In the genomic region with DNA sequence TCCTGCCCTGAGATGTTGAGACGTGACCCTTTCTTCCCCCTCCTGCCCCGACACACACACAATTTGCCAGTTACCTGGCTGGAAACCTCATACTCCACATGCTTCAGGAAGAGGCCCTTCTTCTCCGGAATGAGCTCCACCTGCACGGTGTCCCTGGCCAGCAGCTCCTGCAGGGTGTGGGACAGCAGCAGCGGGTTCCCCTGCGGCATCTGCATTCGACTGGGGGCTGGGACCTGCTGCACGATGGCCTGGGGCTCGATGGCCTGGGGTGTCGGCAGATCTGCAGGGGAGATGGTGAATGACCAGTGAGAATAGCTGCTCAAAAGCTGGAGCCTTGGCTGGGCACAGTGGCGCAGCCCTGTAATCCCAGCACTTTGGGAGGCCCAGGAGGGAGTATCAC, we compare ENCODE assay signal across 23 cellular contexts. TPM values are rescaled to one million over a fixed set of nuclear protein-coding genes. Genes with fewer than 3 reads are reported as not detected.
A peak's percentile ranks its signal among the peaks of the same experiment; 100 is the strongest.
DNase-seq lines count a peak whose midpoint lies in the region; ATAC-seq, FAIRE-seq and TF ChIP-seq lines count a peak whose summit lies in the region.
"Had no signal": no experiment of that assay in that cellular context is flagged by ENCODE, and none has a peak within 500 bp of the region (broad histone marks: within the 10 kb centered on the region; RNA-seq: fewer than 3 reads in every experiment).

No MANE protein-coding gene starts in this region.

- DNase-seq in activated CD8-positive, alpha-beta T cell treated with anti-CD3 and anti-CD28 coated beads, Interleukin-2, amount 10 ng/mL, durations not matched to agents 7 days and 5 days: no peak
- DNase-seq in activated CD8-positive, alpha-beta T cell treated with anti-CD3 and anti-CD28 coated beads for 36 hours: no peak
- no peak for DNase-seq in WTC11 (ENCODE audit: low spot score)
- no peak for DNase-seq in neural progenitor cell (ENCODE audit: low spot score)
- DNase-seq in urothelium cell line (ENCODE audit: low spot score): no peak
- DNase-seq in hepatic stellate cell (ENCODE audit: low spot score): no peak
- no peak for DNase-seq in NCI-H2196 treated with DMSO at 0.1 percent for 48 hours (lab: John Stamatoyannopoulos, UW; ENCODE audit: unreplicated experiment)
- DNase-seq: GOT3, NCI-H1092, NCI-H1417 treated with DMSO at 0.1 percent for 48 hours, NCI-H1694 treated with DMSO at 0.1 percent for 48 hours, NCI-H2081, NCI-H226, NCI-H510A treated with DMSO at 0.1 percent for 48 hours, NCI-H748 treated with DMSO at 0.1 percent for 48 hours, SJCRH30 had no signal

- H3K36me3 ChIP-seq in neural progenitor cell: no peaks in the 10 kb centered on the region
- H3K36me3 ChIP-seq: SJCRH30 had no signal

- ATAC-seq in activated CD8-positive, alpha-beta T cell treated with anti-CD3 and anti-CD28 coated beads, Interleukin-2, amount 10 ng/mL, durations not matched to agents 7 days and 5 days: no peak
- ATAC-seq in activated CD8-positive, alpha-beta T cell treated with anti-CD3 and anti-CD28 coated beads for 36 hours: no peak
- ATAC-seq in WTC11 (no peak), HG03342 (IDR thresholded peaks at IDR 0.05; ENCODE audit: unreplicated experiment) (no peak)
- ATAC-seq: HCT116, SK-N-SH treated with all-trans-retinoic acid at 6 μM for 48 hours had no signal

- no peaks in the 10 kb centered on the region for H3K27me3 Mint-ChIP-seq in activated CD8-positive, alpha-beta T cell treated with anti-CD3 and anti-CD28 coated beads, Interleukin-2, amount 10 ng/mL, durations not matched to agents 7 days and 5 days (ENCODE audit: low read depth)
- H3K27me3 Mint-ChIP-seq in activated CD8-positive, alpha-beta T cell treated with anti-CD3 and anti-CD28 coated beads for 36 hours: no peaks in the 10 kb centered on the region
- H3K27me3 Mint-ChIP-seq in WTC11 (ENCODE audit: low read depth): no peaks in the 10 kb centered on the region
- peaks cover 3% of the 10 kb centered on the region for H3K27me3 Mint-ChIP-seq in neural progenitor cell (ENCODE audit: insufficient read depth, low read depth)

- TF ChIP-seq CTCF in activated CD8-positive, alpha-beta T cell treated with anti-CD3 and anti-CD28 coated beads for 36 hours (IDR thresholded peaks at IDR 0.05): no peak
- TF ChIP-seq CTCF in WTC11 (IDR thresholded peaks at IDR 0.05) (no peak), neural progenitor cell (IDR thresholded peaks at IDR 0.05) (no peak)

- no peaks in the 10 kb centered on the region for H3K27me3 ChIP-seq in neural progenitor cell
- H3K27me3 ChIP-seq: SJCRH30 had no signal

- H3F3A ChIP-seq in neural progenitor cell (ENCODE audit: low read depth): no peaks in the 10 kb centered on the region

- peaks cover 6% of the 10 kb centered on the region for H3K4me1 ChIP-seq in neural progenitor cell

- H3K9me3 ChIP-seq in neural progenitor cell (ENCODE audit: low read depth): no peaks in the 10 kb centered on the region
- H3K9me3 ChIP-seq: SJCRH30 had no signal

- peaks cover 6% of the 10 kb centered on the region for H3K4me1 Mint-ChIP-seq in activated CD8-positive, alpha-beta T cell treated with anti-CD3 and anti-CD28 coated beads, Interleukin-2, amount 10 ng/mL, durations not matched to agents 7 days and 5 days (ENCODE audit: low read depth)
- no peaks in the 10 kb centered on the region for H3K4me1 Mint-ChIP-seq in activated CD8-positive, alpha-beta T cell treated with anti-CD3 and anti-CD28 coated beads for 36 hours (ENCODE audit: low read depth)
- H3K4me1 Mint-ChIP-seq in WTC11 (peaks cover 12% of the 10 kb centered on the region), neural progenitor cell (peaks cover 33% of the 10 kb centered on the region)

- H4K20me1 ChIP-seq in neural progenitor cell (ENCODE audit: low read depth): peaks cover 13% of the 10 kb centered on the region

- H3K4me3 Mint-ChIP-seq in activated CD8-positive, alpha-beta T cell treated with anti-CD3 and anti-CD28 coated beads, Interleukin-2, amount 10 ng/mL, durations not matched to agents 7 days and 5 days: no peak overlapping the region
- H3K4me3 Mint-ChIP-seq in activated CD8-positive, alpha-beta T cell treated with anti-CD3 and anti-CD28 coated beads for 36 hours: no peak overlapping the region
- no peak overlapping the region for H3K4me3 Mint-ChIP-seq in WTC11
- H3K4me3 Mint-ChIP-seq in neural progenitor cell: no peak overlapping the region

- intact Hi-C loops in activated CD8-positive, alpha-beta T cell treated with anti-CD3 and anti-CD28 coated beads for 36 hours (cut with micrococcal nuclease): no loop called here

- POLR2A ChIA-PET in activated CD8-positive, alpha-beta T cell treated with anti-CD3 and anti-CD28 coated beads, Interleukin-2, amount 10 ng/mL, durations not matched to agents 7 days and 5 days (lab: Charles Lee): no interaction called here
- POLR2A ChIA-PET in activated CD8-positive, alpha-beta T cell treated with anti-CD3 and anti-CD28 coated beads for 36 hours (lab: Charles Lee): no interaction called here
- POLR2A ChIA-PET in WTC11 (lab: Charles Lee): no interaction called here

- peaks cover 2% of the 10 kb centered on the region for H3K36me3 Mint-ChIP-seq in activated CD8-positive, alpha-beta T cell treated with anti-CD3 and anti-CD28 coated beads, Interleukin-2, amount 10 ng/mL, durations not matched to agents 7 days and 5 days (ENCODE audit: low read depth)
- H3K36me3 Mint-ChIP-seq in activated CD8-positive, alpha-beta T cell treated with anti-CD3 and anti-CD28 coated beads for 36 hours (ENCODE audit: low read depth): peaks cover 3% of the 10 kb centered on the region
- peaks cover 6% of the 10 kb centered on the region; the same call in 1 of the 2 replicates for H3K36me3 Mint-ChIP-seq in WTC11
- no peaks in the 10 kb centered on the region for H3K36me3 Mint-ChIP-seq in neural progenitor cell

- no peak overlapping the region for H3K9ac ChIP-seq in neural progenitor cell

- CTCF ChIA-PET in activated CD8-positive, alpha-beta T cell treated with anti-CD3 and anti-CD28 coated beads, Interleukin-2, amount 10 ng/mL, durations not matched to agents 7 days and 5 days (lab: Charles Lee): no interaction called here
- CTCF ChIA-PET in activated CD8-positive, alpha-beta T cell treated with anti-CD3 and anti-CD28 coated beads for 36 hours (lab: Charles Lee): no interaction called here
- CTCF ChIA-PET in WTC11 (lab: Charles Lee): no interaction called here

- H3K4me3 ChIP-seq in neural progenitor cell: no peak overlapping the region
- H3K4me3 ChIP-seq: SJCRH30 had no signal

- H3K9me3 Mint-ChIP-seq in activated CD8-positive, alpha-beta T cell treated with anti-CD3 and anti-CD28 coated beads, Interleukin-2, amount 10 ng/mL, durations not matched to agents 7 days and 5 days (ENCODE audit: insufficient read depth): no peaks in the 10 kb centered on the region
- H3K9me3 Mint-ChIP-seq in activated CD8-positive, alpha-beta T cell treated with anti-CD3 and anti-CD28 coated beads for 36 hours: no peaks in the 10 kb centered on the region
- H3K9me3 Mint-ChIP-seq in WTC11 (no peaks in the 10 kb centered on the region), neural progenitor cell (no peaks in the 10 kb centered on the region)

- peak overlapping the region; percentile 52 for H3K27ac Mint-ChIP-seq in activated CD8-positive, alpha-beta T cell treated with anti-CD3 and anti-CD28 coated beads, Interleukin-2, amount 10 ng/mL, durations not matched to agents 7 days and 5 days
- no peak overlapping the region for H3K27ac Mint-ChIP-seq in activated CD8-positive, alpha-beta T cell treated with anti-CD3 and anti-CD28 coated beads for 36 hours
- H3K27ac Mint-ChIP-seq in WTC11 (peak overlapping the region; percentile 7; the same call in 1 of the 2 replicates), neural progenitor cell (peak overlapping the region; percentile 24)

- no peak overlapping the region for H3K27ac ChIP-seq in neural progenitor cell
- H3K27ac ChIP-seq: 22Rv1, HL-60, SJCRH30 had no signal

- no peak overlapping the region for H3K4me2 ChIP-seq in neural progenitor cell

- H2AFZ ChIP-seq in neural progenitor cell (replicated peaks): no peak overlapping the region

- peaks cover 27% of the 10 kb centered on the region for H3K79me2 ChIP-seq in neural progenitor cell (ENCODE audit: low read depth)

- peak; percentile 88 for FAIRE-seq in urothelium cell line (lab: Jason Lieb, UNC)
- FAIRE-seq: D721Med, GM18507 had no signal

TF ChIP-seq in WTC11, 78 proteins besides CTCF, POLR2A, EP300 and RAD21 (continues in another document):
- no peak for TF ChIP-seq PREB (CRISPR knock-in tag; IDR thresholded peaks at IDR 0.05; ENCODE audit: borderline replicate concordance)
- TF ChIP-seq TP53 (CRISPR knock-in tag; IDR thresholded peaks at IDR 0.05): no peak

RNA-seq across cellular contexts. Expression of gene NUDT1, which starts 36.0 kb away (rescaled TPM):
- total RNA-seq in activated CD8-positive, alpha-beta T cell treated with anti-CD3 and anti-CD28 coated beads, Interleukin-2, amount 10 ng/mL, durations not matched to agents 7 days and 5 days: 100 to 1,000 TPM; 126 to 130 TPM
- total RNA-seq in activated CD8-positive, alpha-beta T cell treated with anti-CD3 and anti-CD28 coated beads for 36 hours: 10 to 100 TPM; 90.2 to 93.9 TPM
- 100 to 108 TPM (median 102 TPM) in 3 replicates for total RNA-seq in WTC11 (2021)
- 29.6 and 63.9 TPM in 2 replicates for total RNA-seq in neural progenitor cell (ENCODE audit: low replicate concordance)

RNA-seq across cellular contexts. Expression of gene MRM2, which starts 36.0 kb away (rescaled TPM):
- total RNA-seq in activated CD8-positive, alpha-beta T cell treated with anti-CD3 and anti-CD28 coated beads, Interleukin-2, amount 10 ng/mL, durations not matched to agents 7 days and 5 days: 10 to 100 TPM; 36.7 to 37.8 TPM
- total RNA-seq in activated CD8-positive, alpha-beta T cell treated with anti-CD3 and anti-CD28 coated beads for 36 hours: 10 to 100 TPM; 30.3 to 31.9 TPM
- total RNA-seq in WTC11 (2021) (33.6 to 38.9 TPM (median 34.7 TPM) in 3 replicates), neural progenitor cell (ENCODE audit: low replicate concordance) (30.6 and 34.3 TPM in 2 replicates)

RNA-seq across cellular contexts. Expression of gene SNX8, which starts 36.2 kb away (rescaled TPM):
- 10 to 100 TPM; 28.3 to 35.8 TPM for total RNA-seq in activated CD8-positive, alpha-beta T cell treated with anti-CD3 and anti-CD28 coated beads, Interleukin-2, amount 10 ng/mL, durations not matched to agents 7 days and 5 days
- total RNA-seq in activated CD8-positive, alpha-beta T cell treated with anti-CD3 and anti-CD28 coated beads for 36 hours: 10 to 100 TPM; 31.7 to 36.8 TPM
- total RNA-seq in WTC11 (2021) (44.9 to 50.8 TPM (median 49.6 TPM) in 3 replicates), neural progenitor cell (ENCODE audit: low replicate concordance) (3.6 and 15.0 TPM in 2 replicates)

RNA-seq across cellular contexts. Expression of gene MAD1L1, which starts 45.3 kb away (rescaled TPM):
- total RNA-seq in activated CD8-positive, alpha-beta T cell treated with anti-CD3 and anti-CD28 coated beads, Interleukin-2, amount 10 ng/mL, durations not matched to agents 7 days and 5 days: 10 to 100 TPM; 79.8 to 82.7 TPM
- 10 to 100 TPM; 40.0 to 44.7 TPM for total RNA-seq in activated CD8-positive, alpha-beta T cell treated with anti-CD3 and anti-CD28 coated beads for 36 hours
- total RNA-seq in WTC11 (2021) (43.8 to 47.8 TPM (median 46.7 TPM) in 3 replicates), neural progenitor cell (ENCODE audit: low replicate concordance) (23.7 and 46.6 TPM in 2 replicates)
